ENCODE assay signal across 9 cellular contexts in the genomic region with DNA sequence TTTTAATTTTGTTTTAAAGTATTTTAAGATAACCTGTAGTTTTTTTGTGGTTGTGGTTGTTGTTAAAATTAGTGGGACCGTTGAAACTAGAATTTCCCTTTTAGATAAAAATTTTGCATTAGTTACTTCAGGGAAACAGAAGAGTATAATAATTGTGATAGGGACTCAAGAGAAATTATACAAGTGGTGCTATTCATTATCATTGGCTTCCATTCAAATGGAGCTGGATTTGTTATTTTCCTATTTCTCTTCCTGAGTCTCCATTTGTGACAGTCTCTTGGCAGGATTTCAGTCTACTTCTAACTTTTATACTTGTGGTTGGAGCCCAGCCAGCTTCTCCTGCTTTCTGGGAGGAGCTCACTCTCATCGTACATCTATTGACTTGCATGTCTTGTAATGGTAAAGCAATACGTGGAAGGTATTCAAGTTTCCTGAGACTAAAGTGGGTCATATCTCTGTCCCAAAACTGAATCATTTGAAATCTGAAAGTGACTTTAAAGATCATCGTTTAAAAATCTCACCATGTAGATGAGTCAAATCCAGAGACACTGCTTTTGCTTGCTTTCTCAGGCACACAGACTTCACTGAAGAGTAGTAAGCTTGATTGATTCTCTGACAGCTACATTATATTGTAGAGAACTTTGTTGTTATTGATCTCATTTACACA.
DNase-seq lines count a peak whose midpoint lies in the region; ATAC-seq lines count a peak whose summit lies in the region.
"Had no signal": no experiment of that assay in that cellular context is flagged by ENCODE, and none has a peak within 500 bp of the region (broad histone marks: within the 10 kb centered on the region; RNA-seq: fewer than 3 reads in every experiment).

No MANE protein-coding gene starts in this region.

- peak; percentile 30 for DNase-seq in activated CD4-positive, alpha-beta T cell treated with anti-CD3 and anti-CD28 coated beads for 36 hours
- no peak for DNase-seq in activated CD4-positive, alpha-beta T cell treated with anti-CD3 and anti-CD28 coated beads for 1 hour
- peak; percentile 65 to 90 for DNase-seq in NCI-H446 (lab: John Stamatoyannopoulos, UW)
- DNase-seq in medulla oblongata (ENCODE audit: extremely low spot score): peak; percentile 2
- no peak for DNase-seq in cerebellar cortex (ENCODE audit: low spot score)
- DNase-seq in SHP77 (lab: John Stamatoyannopoulos, UW): no peak
- no peak for DNase-seq in NCI-H748 (lab: John Stamatoyannopoulos, UW; ENCODE audit: unreplicated experiment)

- no peaks in the 10 kb centered on the region for H3K27me3 Mint-ChIP-seq in activated CD4-positive, alpha-beta T cell treated with anti-CD3 and anti-CD28 coated beads for 36 hours

- CTCF ChIA-PET in activated CD4-positive, alpha-beta T cell treated with anti-CD3 and anti-CD28 coated beads for 36 hours (lab: Charles Lee): no interaction called here

- H3K36me3 Mint-ChIP-seq in activated CD4-positive, alpha-beta T cell treated with anti-CD3 and anti-CD28 coated beads for 36 hours (ENCODE audit: low read depth): no peaks in the 10 kb centered on the region

- H3K27ac Mint-ChIP-seq in activated CD4-positive, alpha-beta T cell treated with anti-CD3 and anti-CD28 coated beads for 36 hours: no peak overlapping the region

- peaks cover 8% of the 10 kb centered on the region for H3K4me1 Mint-ChIP-seq in activated CD4-positive, alpha-beta T cell treated with anti-CD3 and anti-CD28 coated beads for 36 hours

- POLR2A ChIA-PET in activated CD4-positive, alpha-beta T cell treated with anti-CD3 and anti-CD28 coated beads for 36 hours (lab: Charles Lee): interaction anchor here (1.2 kb wide), 1 partner anchor 9 kb away, joined by 4 read pairs; no protein-coding TSS in a partner anchor

- H3K4me3 Mint-ChIP-seq in activated CD4-positive, alpha-beta T cell treated with anti-CD3 and anti-CD28 coated beads for 36 hours: no peak overlapping the region

- no peaks in the 10 kb centered on the region for H3K9me3 Mint-ChIP-seq in activated CD4-positive, alpha-beta T cell treated with anti-CD3 and anti-CD28 coated beads for 36 hours (ENCODE audit: low read depth)

- intact Hi-C loops in activated CD4-positive, alpha-beta T cell treated with anti-CD3 and anti-CD28 coated beads for 36 hours (cut with DNase I, micrococcal nuclease): loop anchor here (5.0 to 10.0 kb wide), 5 partner anchors 175 to 525 kb away; a partner anchor contains a TSS

- ATAC-seq in activated CD4-positive, alpha-beta T cell treated with anti-CD3 and anti-CD28 coated beads for 36 hours: peak; percentile 93
- peak; percentile 92 for ATAC-seq in HG02678 (IDR thresholded peaks at IDR 0.05; ENCODE audit: unreplicated experiment)
- ATAC-seq: heart right ventricle had no signal

Comparison
In these comparisons a context has a peak if more than half of its experiments do, and no peak if none do; other contexts are left out.
1. DNase-seq: peak in activated CD4-positive, alpha-beta T cell treated with anti-CD3 and anti-CD28 coated beads for 36 hours (single experiment), NCI-H446 (2 of 2) and medulla oblongata (single experiment); none in activated CD4-positive, alpha-beta T cell treated with anti-CD3 and anti-CD28 coated beads for 1 hour (single experiment), cerebellar cortex (single experiment), SHP77 (0 of 2) and NCI-H748 (single experiment).